15 cellular contexts compared by ENCODE assay signal in genomic region chr16:4601317-4602186, GRCh38. TPM values are rescaled to one million over a fixed set of nuclear protein-coding genes. Genes with fewer than 3 reads are reported as not detected.
A peak's percentile ranks its signal among the peaks of the same experiment; 100 is the strongest.
DNase-seq lines count a peak whose midpoint lies in the region; TF ChIP-seq lines count a peak whose summit lies in the region.
"Had no signal": no experiment of that assay in that cellular context is flagged by ENCODE, and none has a peak within 500 bp of the region (broad histone marks: within the 10 kb centered on the region; RNA-seq: fewer than 3 reads in every experiment).

No MANE protein-coding gene starts in this region.

- H3K4me1 Mint-ChIP-seq in endothelial cell (ENCODE audit: unreplicated experiment) = peaks cover 4% of the 10 kb centered on the region
- H3K4me1 Mint-ChIP-seq: activated naive CD8-positive, alpha-beta T cell treated with anti-CD3 and anti-CD28 coated beads, Interleukin-2, amount 10 ng/mL, durations not matched to agents 7 days and 5 days had no signal

- H2AK5ac ChIP-seq in mesendoderm (ENCODE audit: low read length) = no peak overlapping the region

- intact Hi-C loops in prostate gland (cut with DNase I) = no loop called here

- H2BK5ac ChIP-seq in mesendoderm (ENCODE audit: low read length) = no peak overlapping the region

- H3K56ac ChIP-seq in mesendoderm (ENCODE audit: low read length) = no peak overlapping the region

- H2BK120ac ChIP-seq in mesendoderm (ENCODE audit: low read depth, low read length) = no peak overlapping the region

- no peak overlapping the region for H3K4ac ChIP-seq in mesendoderm (ENCODE audit: low read depth, low read length)

- no peak overlapping the region for H3K4me3 Mint-ChIP-seq in endothelial cell (ENCODE audit: unreplicated experiment)
- H3K4me3 Mint-ChIP-seq: activated naive CD8-positive, alpha-beta T cell treated with anti-CD3 and anti-CD28 coated beads, Interleukin-2, amount 10 ng/mL, durations not matched to agents 7 days and 5 days; effector memory CD8-positive, alpha-beta T cell; memory B cell had no signal

- H3K36me3 Mint-ChIP-seq in endothelial cell (ENCODE audit: low read depth, unreplicated experiment) = peaks cover 3% of the 10 kb centered on the region
- H3K36me3 Mint-ChIP-seq: activated naive CD8-positive, alpha-beta T cell treated with anti-CD3 and anti-CD28 coated beads, Interleukin-2, amount 10 ng/mL, durations not matched to agents 7 days and 5 days; memory B cell had no signal

- H3K23ac ChIP-seq in mesendoderm (ENCODE audit: low read length) = no peak overlapping the region

- H3K27me3 ChIP-seq in prostate gland (replicated peaks; ENCODE audit: insufficient read depth) (no peaks in the 10 kb centered on the region), mesendoderm (ENCODE audit: insufficient read depth, low read length, poor library complexity) (no peaks in the 10 kb centered on the region)
- H3K27me3 ChIP-seq: SJSA1 had no signal

- H3K9me3 ChIP-seq in prostate gland = no peaks in the 10 kb centered on the region
- H3K9me3 ChIP-seq: SJSA1 had no signal

- in situ Hi-C loops in G401 (cut with HindIII; ENCODE audit: low sequenced_read_pairs) = no loop called here

- H3K27ac Mint-ChIP-seq in endothelial cell (ENCODE audit: unreplicated experiment) = peak overlapping the region; percentile 57
- H3K27ac Mint-ChIP-seq: activated naive CD8-positive, alpha-beta T cell treated with anti-CD3 and anti-CD28 coated beads, Interleukin-2, amount 10 ng/mL, durations not matched to agents 7 days and 5 days; effector memory CD8-positive, alpha-beta T cell; memory B cell had no signal

- H3K27ac ChIP-seq in prostate gland = no peak overlapping the region
- H3K27ac ChIP-seq in mesendoderm (ENCODE audit: low read depth, low read length) = no peak overlapping the region
- H3K27ac ChIP-seq: SJSA1 had no signal

- no peak overlapping the region for H3K4me2 ChIP-seq in mesendoderm (ENCODE audit: low read length)

- DNase-seq in G401 (ENCODE audit: low spot score) = peak; percentile 96
- DNase-seq in NCI-H2196 (lab: John Stamatoyannopoulos, UW; ENCODE audit: unreplicated experiment) = peak; percentile 71
- DNase-seq in endothelial cell (ENCODE audit: low spot score) = no peak
- peak; percentile 31 for DNase-seq in prostate gland (ENCODE audit: low spot score)
- no peak for DNase-seq in mesendoderm
- DNase-seq in activated CD8-positive, alpha-beta memory T cell treated with anti-CD3 and anti-CD28 coated beads, Interleukin-2, amount 50 U/mL, for 48 hours = no peak
- no peak for DNase-seq in ureter (ENCODE audit: low spot score)
- no peak for DNase-seq in NOMO-1 treated with dmso at 0.1 percent for 144 hours (lab: John Stamatoyannopoulos, UW; ENCODE audit: unreplicated experiment)
- DNase-seq: activated CD8-positive, alpha-beta memory T cell treated with anti-CD3 and anti-CD28 coated beads, Interleukin-2, amount 50 U/mL, for 4 hours; activated naive CD8-positive, alpha-beta T cell treated with anti-CD3 and anti-CD28 coated beads, Interleukin-2, amount 10 ng/mL, durations not matched to agents 7 days and 5 days; COR-L47; effector memory CD8-positive, alpha-beta T cell; NCI-H510A had no signal

- no peak overlapping the region for H2BK15ac ChIP-seq in mesendoderm (replicated peaks; ENCODE audit: low read depth)

- H3K9me3 Mint-ChIP-seq in endothelial cell (ENCODE audit: unreplicated experiment) = no peaks in the 10 kb centered on the region
- H3K9me3 Mint-ChIP-seq: activated naive CD8-positive, alpha-beta T cell treated with anti-CD3 and anti-CD28 coated beads, Interleukin-2, amount 10 ng/mL, durations not matched to agents 7 days and 5 days; effector memory CD8-positive, alpha-beta T cell; memory B cell had no signal

- 23% methylated on average over 21 of the region's 21 CpGs for WGBS in prostate gland
- 100% methylated on average over 3 of the region's 21 CpGs for WGBS in mesendoderm (ENCODE audit: extremely low coverage, insufficient coverage, low lambda C conversion rate)

- no peak overlapping the region for H3K9ac ChIP-seq in mesendoderm (ENCODE audit: low read length)

- TF ChIP-seq CTCF in endothelial cell (IDR thresholded peaks at IDR 0.05; ENCODE audit: unreplicated experiment) (no peak), prostate gland (IDR thresholded peaks at IDR 0.05) (no peak)

- no peak for TF ChIP-seq POLR2A in prostate gland (IDR thresholded peaks at IDR 0.05)

- no peak overlapping the region for H4K8ac ChIP-seq in mesendoderm (ENCODE audit: low read depth, low read length)

- no peak overlapping the region for H4K5ac ChIP-seq in mesendoderm (ENCODE audit: low read length)

- H3K4me3 ChIP-seq in prostate gland (no peak overlapping the region), mesendoderm (ENCODE audit: low read length) (no peak overlapping the region)
- H3K4me3 ChIP-seq: SJSA1 had no signal

- peaks cover 8% of the 10 kb centered on the region for H3K27me3 Mint-ChIP-seq in endothelial cell (ENCODE audit: unreplicated experiment)
- H3K27me3 Mint-ChIP-seq: effector memory CD8-positive, alpha-beta T cell had no signal

- no peaks in the 10 kb centered on the region for H3K79me1 ChIP-seq in mesendoderm (ENCODE audit: low read length)

- no peaks in the 10 kb centered on the region for H3K79me2 ChIP-seq in mesendoderm (ENCODE audit: control insufficient read depth, insufficient read depth, low read length)

- H3K18ac ChIP-seq in mesendoderm (ENCODE audit: low read length) = no peak overlapping the region

- H3K36me3 ChIP-seq in prostate gland (no peaks in the 10 kb centered on the region), mesendoderm (ENCODE audit: control insufficient read depth, insufficient read depth, low read length) (no peaks in the 10 kb centered on the region)

- no peaks in the 10 kb centered on the region for H3K4me1 ChIP-seq in prostate gland (replicated peaks)
- H3K4me1 ChIP-seq in mesendoderm (ENCODE audit: control insufficient read depth, low read depth, low read length) = no peaks in the 10 kb centered on the region
- H3K4me1 ChIP-seq: SJSA1 had no signal

RNA-seq across cellular contexts. Expression of gene UBALD1, which starts 13.1 kb away (rescaled TPM):
- total RNA-seq in G401 (2014; rRNA removed; shearing (Covaris generic)) = 12.4 and 15.6 TPM in 2 replicates
- total RNA-seq in endothelial cell (ENCODE audit: unreplicated experiment) (31.0 TPM), prostate gland (10 to 100 TPM; 14.5 to 22.1 TPM), ureter (27.2 TPM)
- polyA plus RNA-seq in mesendoderm (2013, experiment 1 of 2) = 51.1 TPM
- 52.2 TPM for polyA plus RNA-seq in mesendoderm (2013, experiment 2 of 2)

RNA-seq across cellular contexts. Expression of gene MGRN1, which starts 23.1 kb away (rescaled TPM):
- 13.3 and 21.4 TPM in 2 replicates for total RNA-seq in G401 (2014; rRNA removed; shearing (Covaris generic))
- total RNA-seq in endothelial cell (ENCODE audit: unreplicated experiment) (82.5 TPM), prostate gland (100 to 1,000 TPM in 1 of 2 donors, 10 to 100 TPM in 1; 59.6 to 101 TPM), ureter (104 TPM)
- 43.1 TPM for polyA plus RNA-seq in mesendoderm (2013, experiment 1 of 2)
- 43.5 TPM for polyA plus RNA-seq in mesendoderm (2013, experiment 2 of 2)

RNA-seq across cellular contexts. Expression of gene C16orf96, which starts 45.4 kb away (rescaled TPM):
- 0.17 TPM in 1 of 2 replicates, not detected in the other for total RNA-seq in G401 (2014; rRNA removed; shearing (Covaris generic))
- total RNA-seq in endothelial cell (ENCODE audit: unreplicated experiment) = 0.54 TPM
- total RNA-seq in prostate gland = 1 to 10 TPM in 1 of 2 donors, under 1 TPM in 1; 0.27 to 3.8 TPM
- 0.20 TPM for polyA plus RNA-seq in mesendoderm (2013, experiment 1 of 2)
- 0.27 TPM for polyA plus RNA-seq in mesendoderm (2013, experiment 2 of 2)
- total RNA-seq in ureter = not detected
- total RNA-seq: SJSA1 had no signal

Comparison
In these comparisons a context has a peak if more than half of its experiments do, and no peak if none do; other contexts are left out.
1. DNase-seq: peak in G401 (single experiment), NCI-H2196 (single experiment) and prostate gland (single experiment); none in endothelial cell (single experiment), mesendoderm (single experiment), activated CD8-positive, alpha-beta memory T cell treated with anti-CD3 and anti-CD28 coated beads, Interleukin-2, amount 50 U/mL, for 48 hours (single experiment), ureter (single experiment) and NOMO-1 treated with dmso at 0.1 percent for 144 hours (single experiment).